Comparison of ENCODE assay signal across 8 cellular contexts in genomic region chr2:202378661-202379338, GRCh38. TPM values are rescaled to one million over a fixed set of nuclear protein-coding genes. Genes with fewer than 3 reads are reported as not detected.
DNase-seq lines count a peak whose midpoint lies in the region; ATAC-seq, FAIRE-seq and TF ChIP-seq lines count a peak whose summit lies in the region.

No MANE protein-coding gene starts in this region.

- TF ChIP-seq CTCF in HFFc6 (IDR thresholded peaks at IDR 0.05): no peak
- no peak for TF ChIP-seq CTCF in cardiac fibroblast (IDR thresholded peaks at IDR 0.05; ENCODE audit: low read depth, low read length)

- H3K27ac Mint-ChIP-seq in HFFc6: peak overlapping the region; percentile 82

- no CpG with 5 or more reads among the region's 3 CpGs for WGBS in mesodermal cell (ENCODE audit: insufficient coverage in 2 of 2), 2 experiments

- H3K36me3 Mint-ChIP-seq in HFFc6 (ENCODE audit: low read depth): peaks cover 20% of the 10 kb centered on the region

- ATAC-seq in HG03520 (IDR thresholded peaks at IDR 0.05; ENCODE audit: unreplicated experiment): no peak
- ATAC-seq in GM18870 (IDR thresholded peaks at IDR 0.05; ENCODE audit: unreplicated experiment): no peak
- no peak for ATAC-seq in GM19463 (IDR thresholded peaks at IDR 0.05; ENCODE audit: unreplicated experiment)

- peaks cover 31% of the 10 kb centered on the region for H3K36me3 ChIP-seq in mesodermal cell (ENCODE audit: control insufficient read depth, insufficient read depth, low read length)

- no peak overlapping the region for H3K27ac ChIP-seq in mesodermal cell (ENCODE audit: low read depth, low read length, severe bottlenecking)

- peak; percentile 8 for DNase-seq in A172 (ENCODE audit: low spot score)
- DNase-seq in HFFc6: no peak
- DNase-seq in cardiac fibroblast (ENCODE audit: low read depth in 2 of 2): no peak
- no peak for DNase-seq in frontal cortex (ENCODE audit: low spot score in 2 of 2)

- H3K4me3 ChIP-seq in cardiac fibroblast (replicated peaks in 1 of 2; ENCODE audit: low read depth in 2 of 2, low read length in 2 of 2): peak overlapping the region; percentile 92
- H3K4me3 ChIP-seq in mesodermal cell (ENCODE audit: extremely low read depth, insufficient read depth, low read length, poor library complexity, severe bottlenecking): peak overlapping the region; percentile 87

- peak overlapping the region; percentile 99 for H3K4me3 Mint-ChIP-seq in HFFc6

- no peak for FAIRE-seq in frontal cortex (lab: Jason Lieb, UNC)

- no peaks in the 10 kb centered on the region for H3K9me3 ChIP-seq in mesodermal cell (ENCODE audit: control insufficient read depth, low read length)

- H3K9me3 Mint-ChIP-seq in HFFc6: no peaks in the 10 kb centered on the region

- peaks cover 6% of the 10 kb centered on the region for H3K4me1 ChIP-seq in mesodermal cell (ENCODE audit: control insufficient read depth, insufficient read depth, low read length, poor library complexity, severe bottlenecking)

- peaks cover 7% of the 10 kb centered on the region for H3K27me3 Mint-ChIP-seq in HFFc6 (ENCODE audit: insufficient read depth)

- peaks cover 39% of the 10 kb centered on the region for H3K4me1 Mint-ChIP-seq in HFFc6 (ENCODE audit: low read depth)

RNA-seq across cellular contexts. Expression of gene BMPR2, which starts 2.7 kb away (rescaled TPM):
- 18.1 and 20.5 TPM in 2 replicates for total RNA-seq in A172 (2014; rRNA removed; shearing (Covaris generic))
- total RNA-seq in HFFc6 (2021; fragmentation: NEBNext Ultra II Directional; extraction: Animal tissue kit (Norgen Biotek cat#: 25700)): 10 to 100 TPM; 50.5 to 59.4 (median 56.4) TPM
- 43.2 TPM for polyA plus RNA-seq in mesodermal cell (2013, experiment 1 of 2)
- polyA plus RNA-seq in mesodermal cell (2013, experiment 2 of 2): 35.9 TPM
- 74.6 TPM for total RNA-seq in frontal cortex
